In the genomic region with DNA sequence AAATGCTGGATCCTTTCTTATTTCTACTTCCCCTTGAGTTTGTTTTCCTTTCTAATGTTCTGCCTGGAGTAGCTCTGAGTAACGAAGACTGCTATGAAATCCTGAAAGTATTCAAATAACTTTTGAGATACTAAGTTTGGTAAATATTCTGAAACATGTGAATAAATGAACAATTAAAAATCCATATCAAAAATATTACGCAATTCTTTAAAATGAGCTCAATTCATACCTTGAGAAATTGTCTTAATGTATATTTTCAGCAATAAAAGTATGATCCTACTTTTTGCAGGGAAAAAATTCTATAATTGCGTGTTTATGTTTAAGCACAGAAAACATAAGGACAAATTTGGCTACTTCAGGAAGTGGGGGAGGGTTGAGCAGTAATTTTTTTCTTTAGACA, we compare ENCODE assay signal across 26 cellular contexts. TPM values are rescaled to one million over a fixed set of nuclear protein-coding genes. Genes with fewer than 3 reads are reported as not detected.
"Had no signal": no experiment of that assay in that cellular context is flagged by ENCODE, and none has a peak within 500 bp of the region (broad histone marks: within the 10 kb centered on the region; RNA-seq: fewer than 3 reads in every experiment).

No MANE protein-coding gene starts in this region.

- DNase-seq: activated CD4-positive, alpha-beta T cell treated with anti-CD3 and anti-CD28 coated beads, Interleukin-2, amount 50 U/mL, for 48 hours; activated CD8-positive, alpha-beta memory T cell treated with anti-CD3 and anti-CD28 coated beads, Interleukin-2, amount 50 U/mL, for 48 hours; activated naive CD4-positive, alpha-beta T cell; activated T-cell treated with anti-CD3 and anti-CD28 coated beads, Interleukin-2, amount 50 U/mL, for 4 hours; esophagus squamous epithelium; heart left ventricle; left ventricle myocardium superior; mammary epithelial cell; nucleus accumbens; spleen; stimulated activated CD4-positive, alpha-beta T cell treated with anti-CD3 and anti-CD28 coated beads, Interleukin-4, amount 100 ng/mL, for 1 hour; stimulated activated naive CD4-positive, alpha-beta T cell; T-helper 9 cell; upper lobe of right lung had no signal

- H3K27ac Mint-ChIP-seq: activated naive CD8-positive, alpha-beta T cell; activated T-helper 2 cell treated with anti-CD3 and anti-CD28 coated beads, Interferon-gamma antibody, Interleukin-2, Interleukin-4, amounts not matched to agents 10 μg/mL and 5 μg/mL and 100 μg/mL, durations not matched to agents 14 hours and 24 hours and 36 hours; natural killer cell treated with Interleukin-12 subunit alpha and Interleukin-12 subunit beta and Interleukin-15 and Interleukin-18, amount 100 ng/mL, for 72 hours had no signal

- H3K4me3 Mint-ChIP-seq: activated naive CD8-positive, alpha-beta T cell; activated T-cell treated with anti-CD3 and anti-CD28 coated beads, Interleukin-2, amount 50 U/mL, for 4 hours; natural killer cell treated with Interleukin-12 subunit alpha and Interleukin-12 subunit beta and Interleukin-15 and Interleukin-18, amount 100 ng/mL, for 72 hours had no signal

- H3K9me3 Mint-ChIP-seq: natural killer cell treated with Interleukin-12 subunit alpha and Interleukin-12 subunit beta and Interleukin-15 and Interleukin-18, amount 100 ng/mL, for 72 hours had no signal

- H3K4me3 ChIP-seq: coronary artery, esophagus squamous epithelium, gastroesophageal sphincter, heart left ventricle, spleen, upper lobe of right lung had no signal

- H3K27me3 ChIP-seq: esophagus squamous epithelium, gastroesophageal sphincter had no signal

- H3K9me3 ChIP-seq: esophagus squamous epithelium, upper lobe of right lung had no signal

- H3K4me1 ChIP-seq: upper lobe of right lung had no signal

- ATAC-seq: activated T-cell treated with anti-CD3 and anti-CD28 coated beads, Interleukin-2, amount 50 U/mL, for 4 hours; gastroesophageal sphincter; heart left ventricle; left ventricle myocardium superior; natural killer cell treated with Interleukin-12 subunit alpha and Interleukin-12 subunit beta and Interleukin-15 and Interleukin-18, amount 100 ng/mL, for 72 hours; upper lobe of right lung had no signal

- FAIRE-seq: astrocyte, bronchial epithelial cell, islet of Langerhans had no signal

- H3K27ac ChIP-seq: coronary artery, esophagus squamous epithelium, gastroesophageal sphincter, heart left ventricle, spleen, upper lobe of right lung had no signal

RNA-seq across cellular contexts. Expression of a gene that starts 48.0 kb away (rescaled TPM):
- total RNA-seq: activated CD8-positive, alpha-beta memory T cell treated with anti-CD3 and anti-CD28 coated beads for 36 hours; activated T-cell treated with anti-CD3 and anti-CD28 coated beads, Interleukin-2, amount 50 U/mL, for 4 hours; activated T-helper 2 cell treated with anti-CD3 and anti-CD28 coated beads, Interferon-gamma antibody, Interleukin-2, Interleukin-4, amounts not matched to agents 10 μg/mL and 5 μg/mL and 100 μg/mL, durations not matched to agents 14 hours and 24 hours and 36 hours; astrocyte; bronchial epithelial cell; esophagus squamous epithelium; gastroesophageal sphincter; heart left ventricle; left ventricle myocardium superior; natural killer cell treated with Interleukin-12 subunit alpha and Interleukin-12 subunit beta and Interleukin-15 and Interleukin-18, amount 100 ng/mL, for 72 hours; renal cortical epithelial cell; spleen; T-helper 1 cell treated with Interleukin-12 subunit alpha and Interleukin-12 subunit beta and Interleukin-4 antibody, amounts not matched to agents 30 ng/mL and 1 ng/mL, for 36 hours; upper lobe of right lung had no signal
- polyA plus RNA-seq: heart left ventricle, mammary epithelial cell, spleen, thymus had no signal
